Comparison of ENCODE assay signal across 15 cellular contexts in genomic region chr5:17604951-17605350, GRCh38. TPM values are rescaled to one million over a fixed set of nuclear protein-coding genes. Genes with fewer than 3 reads are reported as not detected.
DNase-seq lines count a peak whose midpoint lies in the region; ATAC-seq and TF ChIP-seq lines count a peak whose summit lies in the region.
"Had no signal": no experiment of that assay in that cellular context is flagged by ENCODE, and none has a peak within 500 bp of the region (broad histone marks: within the 10 kb centered on the region; RNA-seq: fewer than 3 reads in every experiment).

No MANE protein-coding gene starts in this region.

- ATAC-seq in activated CD8-positive, alpha-beta T cell treated with anti-CD3 and anti-CD28 coated beads for 36 hours = no peak
- ATAC-seq: A549; CD8-positive, alpha-beta T cell had no signal

- intact Hi-C loops in activated CD4-positive, alpha-beta T cell treated with anti-CD3 and anti-CD28 coated beads, Interleukin-2, amount 10 ng/mL, durations not matched to agents 24 days and 14 days (cut with micrococcal nuclease) = no loop called here
- intact Hi-C loops in posterior vena cava (cut with DNase I) = no loop called here
- intact Hi-C loops in activated CD8-positive, alpha-beta T cell treated with anti-CD3 and anti-CD28 coated beads for 36 hours (cut with micrococcal nuclease) = no loop called here

- no peaks in the 10 kb centered on the region for H3K27me3 Mint-ChIP-seq in activated CD4-positive, alpha-beta T cell treated with anti-CD3 and anti-CD28 coated beads, Interleukin-2, amount 10 ng/mL, durations not matched to agents 24 days and 14 days
- H3K27me3 Mint-ChIP-seq in activated CD4-positive, alpha-beta T cell treated with anti-CD3 and anti-CD28 coated beads, Interleukin-2, amount 10 ng/mL, durations not matched to agents 7 days and 5 days = no peaks in the 10 kb centered on the region
- H3K27me3 Mint-ChIP-seq in endothelial cell (ENCODE audit: unreplicated experiment) = peaks cover 1% of the 10 kb centered on the region
- H3K27me3 Mint-ChIP-seq in activated CD8-positive, alpha-beta T cell treated with anti-CD3 and anti-CD28 coated beads for 36 hours = no peaks in the 10 kb centered on the region
- H3K27me3 Mint-ChIP-seq: B cell; CD4-positive, alpha-beta T cell had no signal

- CTCF ChIA-PET in activated CD4-positive, alpha-beta T cell treated with anti-CD3 and anti-CD28 coated beads, Interleukin-2, amount 10 ng/mL, durations not matched to agents 7 days and 5 days (lab: Charles Lee) = no interaction called here
- CTCF ChIA-PET in activated CD8-positive, alpha-beta T cell treated with anti-CD3 and anti-CD28 coated beads for 36 hours (lab: Charles Lee) = no interaction called here

- no peak for TF ChIP-seq CTCF in endothelial cell (IDR thresholded peaks at IDR 0.05; ENCODE audit: unreplicated experiment)
- no peak for TF ChIP-seq CTCF in activated CD8-positive, alpha-beta T cell treated with anti-CD3 and anti-CD28 coated beads for 36 hours (IDR thresholded peaks at IDR 0.05)

- H3K36me3 Mint-ChIP-seq in activated CD4-positive, alpha-beta T cell treated with anti-CD3 and anti-CD28 coated beads, Interleukin-2, amount 10 ng/mL, durations not matched to agents 24 days and 14 days (ENCODE audit: low read depth) = no peaks in the 10 kb centered on the region
- H3K36me3 Mint-ChIP-seq in activated CD4-positive, alpha-beta T cell treated with anti-CD3 and anti-CD28 coated beads, Interleukin-2, amount 10 ng/mL, durations not matched to agents 7 days and 5 days (ENCODE audit: low read depth) = no peaks in the 10 kb centered on the region
- no peaks in the 10 kb centered on the region for H3K36me3 Mint-ChIP-seq in endothelial cell (ENCODE audit: low read depth, unreplicated experiment)
- no peaks in the 10 kb centered on the region for H3K36me3 Mint-ChIP-seq in activated CD8-positive, alpha-beta T cell treated with anti-CD3 and anti-CD28 coated beads for 36 hours (ENCODE audit: low read depth)
- H3K36me3 Mint-ChIP-seq: CD8-positive, alpha-beta T cell had no signal

- no peak overlapping the region for H3K4me3 Mint-ChIP-seq in activated CD4-positive, alpha-beta T cell treated with anti-CD3 and anti-CD28 coated beads, Interleukin-2, amount 10 ng/mL, durations not matched to agents 24 days and 14 days
- H3K4me3 Mint-ChIP-seq in activated CD4-positive, alpha-beta T cell treated with anti-CD3 and anti-CD28 coated beads, Interleukin-2, amount 10 ng/mL, durations not matched to agents 7 days and 5 days = no peak overlapping the region
- no peak overlapping the region for H3K4me3 Mint-ChIP-seq in endothelial cell (ENCODE audit: unreplicated experiment)
- no peak overlapping the region for H3K4me3 Mint-ChIP-seq in activated CD8-positive, alpha-beta T cell treated with anti-CD3 and anti-CD28 coated beads for 36 hours
- H3K4me3 Mint-ChIP-seq: B cell; CD4-positive, alpha-beta T cell; CD8-positive, alpha-beta T cell had no signal

- peak; percentile 23 for DNase-seq in activated CD4-positive, alpha-beta T cell treated with anti-CD3 and anti-CD28 coated beads, Interleukin-2, amount 10 ng/mL, durations not matched to agents 24 days and 14 days
- no peak for DNase-seq in activated CD4-positive, alpha-beta T cell treated with anti-CD3 and anti-CD28 coated beads, Interleukin-2, amount 10 ng/mL, durations not matched to agents 7 days and 5 days
- DNase-seq in posterior vena cava (ENCODE audit: low spot score) (peak; percentile 69), endothelial cell (ENCODE audit: low spot score) (no peak)
- no peak for DNase-seq in activated CD8-positive, alpha-beta T cell treated with anti-CD3 and anti-CD28 coated beads for 36 hours
- DNase-seq: AML-193; Caco-2; Calu3; CD4-positive, alpha-beta T cell; CD8-positive, alpha-beta T cell; DMS79 treated with DMSO at 0.1 percent for 48 hours; GF-D8 had no signal

- no peak overlapping the region for H3K27ac Mint-ChIP-seq in activated CD4-positive, alpha-beta T cell treated with anti-CD3 and anti-CD28 coated beads, Interleukin-2, amount 10 ng/mL, durations not matched to agents 24 days and 14 days
- no peak overlapping the region for H3K27ac Mint-ChIP-seq in activated CD4-positive, alpha-beta T cell treated with anti-CD3 and anti-CD28 coated beads, Interleukin-2, amount 10 ng/mL, durations not matched to agents 7 days and 5 days
- H3K27ac Mint-ChIP-seq in endothelial cell (ENCODE audit: unreplicated experiment) = no peak overlapping the region
- H3K27ac Mint-ChIP-seq in activated CD8-positive, alpha-beta T cell treated with anti-CD3 and anti-CD28 coated beads for 36 hours = no peak overlapping the region
- H3K27ac Mint-ChIP-seq: B cell; CD4-positive, alpha-beta T cell; CD8-positive, alpha-beta T cell had no signal

- POLR2A ChIA-PET in activated CD4-positive, alpha-beta T cell treated with anti-CD3 and anti-CD28 coated beads, Interleukin-2, amount 10 ng/mL, durations not matched to agents 7 days and 5 days (lab: Charles Lee) = no interaction called here
- POLR2A ChIA-PET in activated CD8-positive, alpha-beta T cell treated with anti-CD3 and anti-CD28 coated beads for 36 hours (lab: Charles Lee) = no interaction called here

- no peaks in the 10 kb centered on the region for H3K4me1 Mint-ChIP-seq in activated CD4-positive, alpha-beta T cell treated with anti-CD3 and anti-CD28 coated beads, Interleukin-2, amount 10 ng/mL, durations not matched to agents 24 days and 14 days
- no peaks in the 10 kb centered on the region for H3K4me1 Mint-ChIP-seq in activated CD4-positive, alpha-beta T cell treated with anti-CD3 and anti-CD28 coated beads, Interleukin-2, amount 10 ng/mL, durations not matched to agents 7 days and 5 days
- H3K4me1 Mint-ChIP-seq in endothelial cell (ENCODE audit: unreplicated experiment) = peaks cover 3% of the 10 kb centered on the region
- no peaks in the 10 kb centered on the region for H3K4me1 Mint-ChIP-seq in activated CD8-positive, alpha-beta T cell treated with anti-CD3 and anti-CD28 coated beads for 36 hours (ENCODE audit: low read depth)
- H3K4me1 Mint-ChIP-seq: B cell had no signal

- peaks cover 15% of the 10 kb centered on the region for H3K9me3 Mint-ChIP-seq in activated CD4-positive, alpha-beta T cell treated with anti-CD3 and anti-CD28 coated beads, Interleukin-2, amount 10 ng/mL, durations not matched to agents 24 days and 14 days
- peaks cover 2% of the 10 kb centered on the region for H3K9me3 Mint-ChIP-seq in activated CD4-positive, alpha-beta T cell treated with anti-CD3 and anti-CD28 coated beads, Interleukin-2, amount 10 ng/mL, durations not matched to agents 7 days and 5 days
- H3K9me3 Mint-ChIP-seq in endothelial cell (ENCODE audit: unreplicated experiment) = peaks cover 4% of the 10 kb centered on the region
- peaks cover 10% of the 10 kb centered on the region for H3K9me3 Mint-ChIP-seq in activated CD8-positive, alpha-beta T cell treated with anti-CD3 and anti-CD28 coated beads for 36 hours
- H3K9me3 Mint-ChIP-seq: CD4-positive, alpha-beta T cell had no signal

RNA-seq across cellular contexts. Expression of gene TAF11L11, which starts 1.0 kb away (rescaled TPM):
- total RNA-seq in activated CD4-positive, alpha-beta T cell treated with anti-CD3 and anti-CD28 coated beads, Interleukin-2, amount 10 ng/mL, durations not matched to agents 24 days and 14 days = not detected in 2 replicates
- total RNA-seq in activated CD4-positive, alpha-beta T cell treated with anti-CD3 and anti-CD28 coated beads, Interleukin-2, amount 10 ng/mL, durations not matched to agents 7 days and 5 days = not detected
- total RNA-seq in posterior vena cava (not detected), endothelial cell (ENCODE audit: unreplicated experiment) (not detected)
- total RNA-seq in activated CD8-positive, alpha-beta T cell treated with anti-CD3 and anti-CD28 coated beads for 36 hours = not detected
- total RNA-seq: A172; B cell; Caco-2; Calu3; CD4-positive, alpha-beta T cell; CD8-positive, alpha-beta T cell had no signal

RNA-seq across cellular contexts. Expression of gene TAF11L12, which starts 5.2 kb away (rescaled TPM):
- not detected in 2 replicates for total RNA-seq in activated CD4-positive, alpha-beta T cell treated with anti-CD3 and anti-CD28 coated beads, Interleukin-2, amount 10 ng/mL, durations not matched to agents 24 days and 14 days
- not detected for total RNA-seq in activated CD4-positive, alpha-beta T cell treated with anti-CD3 and anti-CD28 coated beads, Interleukin-2, amount 10 ng/mL, durations not matched to agents 7 days and 5 days
- total RNA-seq in posterior vena cava (not detected), endothelial cell (ENCODE audit: unreplicated experiment) (not detected)
- total RNA-seq in activated CD8-positive, alpha-beta T cell treated with anti-CD3 and anti-CD28 coated beads for 36 hours = not detected
- total RNA-seq: A172; B cell; Caco-2; Calu3; CD4-positive, alpha-beta T cell; CD8-positive, alpha-beta T cell had no signal

RNA-seq across cellular contexts. Expression of gene TAF11L10, which starts 7.3 kb away (rescaled TPM):
- not detected in 2 replicates for total RNA-seq in activated CD4-positive, alpha-beta T cell treated with anti-CD3 and anti-CD28 coated beads, Interleukin-2, amount 10 ng/mL, durations not matched to agents 24 days and 14 days
- total RNA-seq in activated CD4-positive, alpha-beta T cell treated with anti-CD3 and anti-CD28 coated beads, Interleukin-2, amount 10 ng/mL, durations not matched to agents 7 days and 5 days = not detected
- total RNA-seq in posterior vena cava (not detected), endothelial cell (ENCODE audit: unreplicated experiment) (not detected)
- not detected for total RNA-seq in activated CD8-positive, alpha-beta T cell treated with anti-CD3 and anti-CD28 coated beads for 36 hours
- total RNA-seq: A172; B cell; Caco-2; Calu3; CD4-positive, alpha-beta T cell; CD8-positive, alpha-beta T cell had no signal

RNA-seq across cellular contexts. Expression of gene TAF11L9, which starts 10.8 kb away (rescaled TPM):
- not detected in 2 replicates for total RNA-seq in activated CD4-positive, alpha-beta T cell treated with anti-CD3 and anti-CD28 coated beads, Interleukin-2, amount 10 ng/mL, durations not matched to agents 24 days and 14 days
- total RNA-seq in activated CD4-positive, alpha-beta T cell treated with anti-CD3 and anti-CD28 coated beads, Interleukin-2, amount 10 ng/mL, durations not matched to agents 7 days and 5 days = not detected
- total RNA-seq in posterior vena cava (not detected), endothelial cell (ENCODE audit: unreplicated experiment) (not detected)
- not detected for total RNA-seq in activated CD8-positive, alpha-beta T cell treated with anti-CD3 and anti-CD28 coated beads for 36 hours
- total RNA-seq: A172; B cell; Caco-2; Calu3; CD4-positive, alpha-beta T cell; CD8-positive, alpha-beta T cell had no signal

RNA-seq across cellular contexts. Expression of gene TAF11L8, which starts 14.2 kb away (rescaled TPM):
- not detected in 2 replicates for total RNA-seq in activated CD4-positive, alpha-beta T cell treated with anti-CD3 and anti-CD28 coated beads, Interleukin-2, amount 10 ng/mL, durations not matched to agents 24 days and 14 days
- total RNA-seq in activated CD4-positive, alpha-beta T cell treated with anti-CD3 and anti-CD28 coated beads, Interleukin-2, amount 10 ng/mL, durations not matched to agents 7 days and 5 days = not detected
- total RNA-seq in posterior vena cava (not detected), endothelial cell (ENCODE audit: unreplicated experiment) (not detected)
- total RNA-seq in activated CD8-positive, alpha-beta T cell treated with anti-CD3 and anti-CD28 coated beads for 36 hours = not detected
- total RNA-seq: A172; B cell; Caco-2; Calu3; CD4-positive, alpha-beta T cell; CD8-positive, alpha-beta T cell had no signal

Comparison
In these comparisons a context has a peak if more than half of its experiments do, and no peak if none do; other contexts are left out.
1. DNase-seq: peak in activated CD4-positive, alpha-beta T cell treated with anti-CD3 and anti-CD28 coated beads, Interleukin-2, amount 10 ng/mL, durations not matched to agents 24 days and 14 days (single experiment) and posterior vena cava (single experiment); none in activated CD4-positive, alpha-beta T cell treated with anti-CD3 and anti-CD28 coated beads, Interleukin-2, amount 10 ng/mL, durations not matched to agents 7 days and 5 days (single experiment), endothelial cell (single experiment) and activated CD8-positive, alpha-beta T cell treated with anti-CD3 and anti-CD28 coated beads for 36 hours (single experiment).